Comparison of ENCODE assay signal across 8 cellular contexts in the genomic region with DNA sequence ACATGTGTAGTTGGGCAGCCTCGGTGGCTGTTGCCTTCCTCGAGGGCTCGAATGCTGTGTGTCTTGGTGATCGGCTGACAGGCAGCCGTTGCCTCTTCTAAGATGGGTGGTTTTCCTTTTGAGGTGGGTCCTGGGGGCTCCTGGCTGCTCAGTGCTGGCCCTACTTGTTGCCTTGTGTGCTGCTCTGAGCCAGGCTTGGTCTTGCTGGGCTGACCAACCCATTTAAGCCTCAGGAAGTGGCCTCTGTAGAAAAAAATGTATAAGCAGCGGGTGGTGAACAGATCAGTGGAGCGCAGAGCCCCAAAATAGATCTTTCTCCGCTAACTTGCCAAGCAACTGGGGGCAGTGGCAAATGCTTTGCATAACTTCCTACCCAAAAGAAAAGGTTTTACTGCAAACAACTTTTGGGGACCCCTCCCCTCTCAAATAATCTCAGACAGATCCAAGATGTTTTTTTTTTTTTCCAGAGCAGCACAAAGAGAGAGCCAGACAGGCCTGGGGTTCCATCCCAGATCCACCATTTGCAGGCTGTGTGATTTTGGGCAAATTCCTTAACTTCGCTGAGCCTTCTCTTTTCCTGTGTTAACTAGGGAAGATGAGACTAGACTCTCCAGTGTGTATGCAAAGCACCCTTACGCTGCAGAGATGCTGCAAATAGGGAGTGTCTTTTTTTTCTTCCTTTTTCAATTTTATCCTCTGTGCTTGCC. TPM values are rescaled to one million over a fixed set of nuclear protein-coding genes. Genes with fewer than 3 reads are reported as not detected.
DNase-seq lines count a peak whose midpoint lies in the region; ATAC-seq and TF ChIP-seq lines count a peak whose summit lies in the region.

No MANE protein-coding gene starts in this region.

- H3K27me3 Mint-ChIP-seq in nephron progenitor cell (ENCODE audit: low read depth, poor library complexity): peaks cover 10% of the 10 kb centered on the region
- no peaks in the 10 kb centered on the region for H3K27me3 Mint-ChIP-seq in mesothelial cell of epicardium (ENCODE audit: low read depth)

- peaks cover 48% of the 10 kb centered on the region for H3K4me1 Mint-ChIP-seq in nephron progenitor cell
- peaks cover 13% of the 10 kb centered on the region for H3K4me1 Mint-ChIP-seq in mesothelial cell of epicardium

- peak; percentile 94 for DNase-seq in NAMALWA (ENCODE audit: low spot score)
- no peak for DNase-seq in nephron progenitor cell
- DNase-seq in NCI-H226: no peak
- no peak for DNase-seq in mesothelial cell of epicardium (ENCODE audit: low spot score in 2 of 2, unreplicated experiment in 2 of 2)
- no peak for DNase-seq in medulla oblongata (ENCODE audit: extremely low spot score)
- no peak for DNase-seq in GM19240 (ENCODE audit: insufficient read length, low spot score)

- H3K9me3 Mint-ChIP-seq in nephron progenitor cell (peaks cover 6% of the 10 kb centered on the region), mesothelial cell of epicardium (no peaks in the 10 kb centered on the region)

- H3K4me3 Mint-ChIP-seq in nephron progenitor cell (peak overlapping the region; percentile 13), mesothelial cell of epicardium (no peak overlapping the region)

- H3K36me3 Mint-ChIP-seq in nephron progenitor cell (ENCODE audit: low read depth) (no peaks in the 10 kb centered on the region), mesothelial cell of epicardium (no peaks in the 10 kb centered on the region)

- ATAC-seq in GM18870 (IDR thresholded peaks at IDR 0.05; ENCODE audit: unreplicated experiment) (peak; percentile 53), HG02588 (IDR thresholded peaks at IDR 0.05; ENCODE audit: unreplicated experiment) (peak; percentile 45)

- H3K27ac Mint-ChIP-seq in nephron progenitor cell: peak overlapping the region; percentile 91
- no peak overlapping the region for H3K27ac Mint-ChIP-seq in mesothelial cell of epicardium

- no peak for TF ChIP-seq CTCF in nephron progenitor cell (IDR thresholded peaks at IDR 0.05)
- TF ChIP-seq CTCF in mesothelial cell of epicardium (IDR thresholded peaks at IDR 0.05; ENCODE audit: unreplicated experiment): no peak

RNA-seq across cellular contexts. Expression of gene PLCG2, which starts 42.5 kb away (rescaled TPM):
- total RNA-seq in mesothelial cell of epicardium: 3.1 to 5.7 TPM (median 4.2 TPM) in 3 replicates
